ENCODE assay signal across 24 cellular contexts in the genomic region with DNA sequence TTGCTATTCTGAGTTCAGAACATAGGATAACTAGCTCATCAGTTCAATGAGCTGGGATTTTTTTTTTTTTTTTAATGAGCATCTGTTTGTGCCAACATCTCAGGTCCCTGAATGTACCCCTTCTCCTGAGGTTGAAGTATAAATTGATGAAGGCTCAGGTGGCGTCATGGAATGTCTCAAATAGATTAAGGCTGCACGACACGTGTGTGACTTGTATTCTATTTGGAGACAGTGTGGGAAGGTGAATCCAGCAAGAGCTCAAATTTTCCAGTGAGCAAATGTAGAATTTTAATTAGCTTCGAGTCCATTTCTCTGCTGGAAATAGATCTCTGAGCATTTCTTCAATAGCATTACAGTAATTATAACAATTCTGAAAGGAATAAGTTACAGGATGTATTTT.
"Had no signal": no experiment of that assay in that cellular context is flagged by ENCODE, and none has a peak within 500 bp of the region (broad histone marks: within the 10 kb centered on the region; RNA-seq: fewer than 3 reads in every experiment).

No MANE protein-coding gene starts in this region.

- DNase-seq: colonic mucosa; cortex of kidney; dermis blood vessel endothelial cell; dorsolateral prefrontal cortex; effector CD4-positive, alpha-beta T cell; effector CD8-positive, alpha-beta T cell; effector memory CD4-positive, alpha-beta T cell; effector memory CD8-positive, alpha-beta T cell; endodermal cell; erythroblast; esophagus squamous epithelium; foreskin fibroblast; foreskin keratinocyte; foreskin melanocyte; gastrocnemius medialis; glutamatergic neuron; heart left ventricle; heart right ventricle had no signal

- H3K4me3 ChIP-seq: colonic mucosa, coronary artery, dorsolateral prefrontal cortex, esophagus muscularis mucosa, esophagus squamous epithelium, gastrocnemius medialis, gastroesophageal sphincter, heart left ventricle, heart right ventricle had no signal

- H3K4me3 Mint-ChIP-seq: dendritic cell treated with granulocyte-macrophage colony-stimulating factor and Interleukin-4, amounts not matched to agents 40 ng/mL and 50 ng/mL, for 4 days; effector memory CD8-positive, alpha-beta T cell; endodermal cell had no signal

- H3K9me3 ChIP-seq: colonic mucosa, esophagus muscularis mucosa, esophagus squamous epithelium, gastrocnemius medialis, gastroesophageal sphincter, heart left ventricle, heart right ventricle had no signal

- H3K27me3 ChIP-seq: colonic mucosa, dorsolateral prefrontal cortex, esophagus muscularis mucosa, esophagus squamous epithelium, foreskin keratinocyte, gastrocnemius medialis, gastroesophageal sphincter, heart left ventricle had no signal

- H3K27ac Mint-ChIP-seq: dendritic cell treated with granulocyte-macrophage colony-stimulating factor and Interleukin-4, amounts not matched to agents 40 ng/mL and 50 ng/mL, for 4 days; effector memory CD8-positive, alpha-beta T cell; endodermal cell had no signal

- H3K27ac ChIP-seq: colonic mucosa, coronary artery, dorsolateral prefrontal cortex, epithelial cell of prostate, esophagus muscularis mucosa, esophagus squamous epithelium, foreskin keratinocyte, gastrocnemius medialis, gastroesophageal sphincter, heart left ventricle, heart right ventricle had no signal

- H3K9me3 Mint-ChIP-seq: dendritic cell treated with granulocyte-macrophage colony-stimulating factor and Interleukin-4, amounts not matched to agents 40 ng/mL and 50 ng/mL, for 4 days; effector memory CD8-positive, alpha-beta T cell; endodermal cell had no signal

- H3K36me3 ChIP-seq: colonic mucosa, esophagus muscularis mucosa, esophagus squamous epithelium, gastrocnemius medialis, gastroesophageal sphincter, heart left ventricle, heart right ventricle had no signal

- ATAC-seq: effector memory CD8-positive, alpha-beta T cell; esophagus mucosa; foreskin keratinocyte; gastrocnemius medialis; gastroesophageal sphincter; heart left ventricle; heart right ventricle had no signal
